13 cellular contexts compared by ENCODE assay signal in the genomic region with DNA sequence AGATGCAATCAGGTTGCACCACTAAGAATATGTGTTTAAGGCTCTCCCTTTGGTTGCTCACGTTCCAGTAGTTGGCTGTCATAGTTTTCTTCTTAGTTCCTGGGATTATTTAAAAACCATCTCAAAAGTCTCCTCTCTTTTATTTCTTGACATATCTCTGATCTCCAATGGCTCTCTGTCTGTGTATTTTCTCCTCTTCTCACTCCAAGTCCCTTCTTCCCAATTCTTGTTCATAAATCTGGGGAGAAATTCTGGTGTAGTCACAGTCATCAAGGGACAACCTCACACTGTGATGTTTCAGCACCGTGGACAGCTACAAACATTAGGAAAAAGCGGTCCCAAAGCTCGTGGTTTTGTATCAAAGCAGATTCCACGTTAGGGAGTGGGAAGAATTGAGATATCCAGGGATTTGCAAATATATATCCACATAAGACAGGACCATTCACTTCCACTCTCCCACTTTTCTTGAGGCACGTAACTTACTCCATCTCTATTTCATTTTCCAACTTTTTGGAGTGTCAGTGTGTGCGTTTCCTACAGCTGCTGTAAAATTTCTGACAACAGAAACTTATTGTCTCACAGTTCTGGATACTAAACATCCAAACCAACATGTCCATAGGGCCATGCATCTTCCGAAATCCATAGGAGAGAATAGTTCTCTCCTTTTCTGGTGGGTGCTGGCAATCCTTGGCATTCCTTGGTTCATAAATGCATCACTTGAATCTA.
DNase-seq lines count a peak whose midpoint lies in the region; ATAC-seq and TF ChIP-seq lines count a peak whose summit lies in the region.
"Had no signal": no experiment of that assay in that cellular context is flagged by ENCODE, and none has a peak within 500 bp of the region (broad histone marks: within the 10 kb centered on the region; RNA-seq: fewer than 3 reads in every experiment).

No MANE protein-coding gene starts in this region.

- no peaks in the 10 kb centered on the region for H3K27me3 ChIP-seq in SK-N-SH (ENCODE audit: insufficient read depth)
- H3K27me3 ChIP-seq in esophagus squamous epithelium = peaks cover 0 to 6% (median 0%) of the 10 kb centered on the region in 4 donors
- H3K27me3 ChIP-seq: uterus had no signal

- TF ChIP-seq CTCF in SK-N-SH (IDR thresholded peaks at IDR 0.05) (no peak), choroid plexus epithelial cell (conservative IDR thresholded peaks at IDR 0.05; ENCODE audit: low read depth, low read length) (no peak), neural crest cell (conservative IDR thresholded peaks at IDR 0.05) (no peak), esophagus squamous epithelium (IDR thresholded peaks at IDR 0.05) (no peak)

- TF ChIP-seq POLR2A in esophagus squamous epithelium (IDR thresholded peaks at IDR 0.05) = no peak

- no peak overlapping the region for H2AFZ ChIP-seq in SK-N-SH (ENCODE audit: low read depth)

- CTCF ChIA-PET in SK-N-SH (lab: Yijun Ruan, JAX) = no interaction called here

- H3K4me3 Mint-ChIP-seq in neural crest cell = no peak overlapping the region
- H3K4me3 Mint-ChIP-seq: activated naive CD8-positive, alpha-beta T cell treated with anti-CD3 and anti-CD28 coated beads, Interleukin-2, amount 50 U/mL, for 24 hours had no signal

- no peak overlapping the region for H3K4me3 ChIP-seq in SK-N-SH (ENCODE audit: low read depth in 2 of 2, low read length in 1 of 2)
- no peak overlapping the region for H3K4me3 ChIP-seq in choroid plexus epithelial cell (ENCODE audit: low read depth, low read length)
- no peak overlapping the region for H3K4me3 ChIP-seq in esophagus squamous epithelium
- H3K4me3 ChIP-seq: lower lobe of right lung, uterus had no signal

- no peaks in the 10 kb centered on the region for H3K4me1 Mint-ChIP-seq in neural crest cell
- H3K4me1 Mint-ChIP-seq: activated naive CD8-positive, alpha-beta T cell treated with anti-CD3 and anti-CD28 coated beads, Interleukin-2, amount 50 U/mL, for 24 hours had no signal

- H3K4me1 ChIP-seq in SK-N-SH (ENCODE audit: control insufficient read depth in 1 of 2, insufficient read depth in 2 of 2, low read depth in 1 of 2, low read length in 1 of 2) (peaks cover 0 to 3% of the 10 kb centered on the region in 2 experiments; a peak in 1 of 4 replicates), esophagus squamous epithelium (no peaks in the 10 kb centered on the region)
- H3K4me1 ChIP-seq: Caco-2, lower lobe of right lung, uterus had no signal

- H3K36me3 ChIP-seq in SK-N-SH (replicated peaks in 1 of 2; ENCODE audit: control insufficient read depth in 1 of 2, insufficient read depth in 2 of 2, low read length in 1 of 2) (no peaks in the 10 kb centered on the region), esophagus squamous epithelium (no peaks in the 10 kb centered on the region)
- H3K36me3 ChIP-seq: lower lobe of right lung, uterus had no signal

- H3K79me2 ChIP-seq in SK-N-SH (ENCODE audit: insufficient read depth) = no peaks in the 10 kb centered on the region

- no peaks in the 10 kb centered on the region for H3K36me3 Mint-ChIP-seq in neural crest cell (ENCODE audit: low read depth)

- no peak overlapping the region for H3K4me2 ChIP-seq in SK-N-SH

- H3K9me3 ChIP-seq in SK-N-SH (no peaks in the 10 kb centered on the region), esophagus squamous epithelium (no peaks in the 10 kb centered on the region)
- H3K9me3 ChIP-seq: Caco-2, lower lobe of right lung, uterus had no signal

- H3K27ac Mint-ChIP-seq in neural crest cell (ENCODE audit: unreplicated experiment) = no peak overlapping the region
- H3K27ac Mint-ChIP-seq: activated naive CD8-positive, alpha-beta T cell treated with anti-CD3 and anti-CD28 coated beads, Interleukin-2, amount 50 U/mL, for 24 hours had no signal

- H3K27ac ChIP-seq in SK-N-SH (ENCODE audit: low read depth in 2 of 2, low read length in 1 of 2) (no peak overlapping the region), esophagus squamous epithelium (no peak overlapping the region)
- H3K27ac ChIP-seq: lower lobe of right lung, uterus had no signal

- H3K9me3 Mint-ChIP-seq in neural crest cell = no peaks in the 10 kb centered on the region

- POLR2A ChIA-PET in SK-N-SH (lab: Yijun Ruan, JAX) = no interaction called here

- no peak for DNase-seq in SK-N-SH
- DNase-seq in LoVo (ENCODE audit: low spot score) = peak; percentile 20
- peak; percentile 5 for DNase-seq in choroid plexus epithelial cell (ENCODE audit: low read depth)
- DNase-seq in neural crest cell (ENCODE audit: low read depth, low spot score) = peak; percentile 43
- DNase-seq in NCI-H510A (lab: John Stamatoyannopoulos, UW) = no peak
- no peak for DNase-seq in esophagus squamous epithelium (lab: John Stamatoyannopoulos, UW)
- DNase-seq: activated naive CD8-positive, alpha-beta T cell treated with anti-CD3 and anti-CD28 coated beads, Interleukin-2, amount 50 U/mL, for 24 hours; lower lobe of right lung; NCI-H187 treated with DMSO at 0.1 percent for 48 hours; uterus had no signal

- no peak for TF ChIP-seq EP300 in SK-N-SH (IDR thresholded peaks at IDR 0.05; ENCODE audit: borderline replicate concordance in 1 of 2, low read depth in 1 of 2, low read length in 1 of 2)

- no peak for TF ChIP-seq RAD21 in SK-N-SH (IDR thresholded peaks at IDR 0.05; ENCODE audit: low read length)

- H4K20me1 ChIP-seq in SK-N-SH (ENCODE audit: insufficient read depth) = no peaks in the 10 kb centered on the region

- no peaks in the 10 kb centered on the region for H3F3A ChIP-seq in SK-N-SH (replicated peaks; ENCODE audit: insufficient read depth)

- 42% methylated on average over 8 of the region's 8 CpGs for WGBS in SK-N-SH (ENCODE audit: low lambda C conversion rate)
- 51 to 57% methylated on average over 8 of the region's 8 CpGs for WGBS in esophagus squamous epithelium, 2 donors

- no peak overlapping the region for H3K9ac ChIP-seq in SK-N-SH

- ATAC-seq in SK-N-SH treated with all-trans-retinoic acid at 6 μM for 48 hours (no peak), GM21786 (IDR thresholded peaks at IDR 0.05; ENCODE audit: unreplicated experiment) (no peak)
- ATAC-seq: activated naive CD8-positive, alpha-beta T cell treated with anti-CD3 and anti-CD28 coated beads, Interleukin-2, amount 50 U/mL, for 24 hours; lower lobe of right lung had no signal

- H3K27me3 Mint-ChIP-seq in neural crest cell (ENCODE audit: low read depth) = peaks cover 33% of the 10 kb centered on the region

- intact Hi-C loops in esophagus squamous epithelium (cut with DNase I) = no loop called here

- H3K9me2 ChIP-seq in SK-N-SH = no peaks in the 10 kb centered on the region

TF ChIP-seq in SK-N-SH, 30 proteins besides CTCF, POLR2A, EP300 and RAD21 (continues in another document):
- TF ChIP-seq, protein P1, sequence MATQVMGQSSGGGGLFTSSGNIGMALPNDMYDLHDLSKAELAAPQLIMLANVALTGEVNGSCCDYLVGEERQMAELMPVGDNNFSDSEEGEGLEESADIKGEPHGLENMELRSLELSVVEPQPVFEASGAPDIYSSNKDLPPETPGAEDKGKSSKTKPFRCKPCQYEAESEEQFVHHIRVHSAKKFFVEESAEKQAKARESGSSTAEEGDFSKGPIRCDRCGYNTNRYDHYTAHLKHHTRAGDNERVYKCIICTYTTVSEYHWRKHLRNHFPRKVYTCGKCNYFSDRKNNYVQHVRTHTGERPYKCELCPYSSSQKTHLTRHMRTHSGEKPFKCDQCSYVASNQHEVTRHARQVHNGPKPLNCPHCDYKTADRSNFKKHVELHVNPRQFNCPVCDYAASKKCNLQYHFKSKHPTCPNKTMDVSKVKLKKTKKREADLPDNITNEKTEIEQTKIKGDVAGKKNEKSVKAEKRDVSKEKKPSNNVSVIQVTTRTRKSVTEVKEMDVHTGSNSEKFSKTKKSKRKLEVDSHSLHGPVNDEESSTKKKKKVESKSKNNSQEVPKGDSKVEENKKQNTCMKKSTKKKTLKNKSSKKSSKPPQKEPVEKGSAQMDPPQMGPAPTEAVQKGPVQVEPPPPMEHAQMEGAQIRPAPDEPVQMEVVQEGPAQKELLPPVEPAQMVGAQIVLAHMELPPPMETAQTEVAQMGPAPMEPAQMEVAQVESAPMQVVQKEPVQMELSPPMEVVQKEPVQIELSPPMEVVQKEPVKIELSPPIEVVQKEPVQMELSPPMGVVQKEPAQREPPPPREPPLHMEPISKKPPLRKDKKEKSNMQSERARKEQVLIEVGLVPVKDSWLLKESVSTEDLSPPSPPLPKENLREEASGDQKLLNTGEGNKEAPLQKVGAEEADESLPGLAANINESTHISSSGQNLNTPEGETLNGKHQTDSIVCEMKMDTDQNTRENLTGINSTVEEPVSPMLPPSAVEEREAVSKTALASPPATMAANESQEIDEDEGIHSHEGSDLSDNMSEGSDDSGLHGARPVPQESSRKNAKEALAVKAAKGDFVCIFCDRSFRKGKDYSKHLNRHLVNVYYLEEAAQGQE (IDR thresholded peaks at IDR 0.05; ENCODE audit: low read depth, low read length) = peak; percentile 94
- no peak for TF ChIP-seq ELF1 (IDR thresholded peaks at IDR 0.05)
- TF ChIP-seq MXI1 (IDR thresholded peaks at IDR 0.05; ENCODE audit: low read depth, low read length) = no peak

TF ChIP-seq in SK-N-SH treated with all-trans-retinoic acid at 6 μM for 48 hours, 23 proteins besides CTCF, POLR2A, EP300 and RAD21 (continues in another document):
- TF ChIP-seq, protein P2, sequence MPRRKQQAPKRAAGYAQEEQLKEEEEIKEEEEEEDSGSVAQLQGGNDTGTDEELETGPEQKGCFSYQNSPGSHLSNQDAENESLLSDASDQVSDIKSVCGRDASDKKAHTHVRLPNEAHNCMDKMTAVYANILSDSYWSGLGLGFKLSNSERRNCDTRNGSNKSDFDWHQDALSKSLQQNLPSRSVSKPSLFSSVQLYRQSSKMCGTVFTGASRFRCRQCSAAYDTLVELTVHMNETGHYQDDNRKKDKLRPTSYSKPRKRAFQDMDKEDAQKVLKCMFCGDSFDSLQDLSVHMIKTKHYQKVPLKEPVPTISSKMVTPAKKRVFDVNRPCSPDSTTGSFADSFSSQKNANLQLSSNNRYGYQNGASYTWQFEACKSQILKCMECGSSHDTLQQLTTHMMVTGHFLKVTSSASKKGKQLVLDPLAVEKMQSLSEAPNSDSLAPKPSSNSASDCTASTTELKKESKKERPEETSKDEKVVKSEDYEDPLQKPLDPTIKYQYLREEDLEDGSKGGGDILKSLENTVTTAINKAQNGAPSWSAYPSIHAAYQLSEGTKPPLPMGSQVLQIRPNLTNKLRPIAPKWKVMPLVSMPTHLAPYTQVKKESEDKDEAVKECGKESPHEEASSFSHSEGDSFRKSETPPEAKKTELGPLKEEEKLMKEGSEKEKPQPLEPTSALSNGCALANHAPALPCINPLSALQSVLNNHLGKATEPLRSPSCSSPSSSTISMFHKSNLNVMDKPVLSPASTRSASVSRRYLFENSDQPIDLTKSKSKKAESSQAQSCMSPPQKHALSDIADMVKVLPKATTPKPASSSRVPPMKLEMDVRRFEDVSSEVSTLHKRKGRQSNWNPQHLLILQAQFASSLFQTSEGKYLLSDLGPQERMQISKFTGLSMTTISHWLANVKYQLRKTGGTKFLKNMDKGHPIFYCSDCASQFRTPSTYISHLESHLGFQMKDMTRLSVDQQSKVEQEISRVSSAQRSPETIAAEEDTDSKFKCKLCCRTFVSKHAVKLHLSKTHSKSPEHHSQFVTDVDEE (CRISPR knock-in tag; IDR thresholded peaks at IDR 0.05) = no peak
- TF ChIP-seq ZNF565 (CRISPR knock-in tag; conservative IDR thresholded peaks at IDR 0.05; ENCODE audit: low read depth) (no peak), ESRRG (CRISPR knock-in tag; IDR thresholded peaks at IDR 0.05) (no peak)

Comparison
In these comparisons a context has a peak if more than half of its experiments do, and no peak if none do; other contexts are left out.
1. DNase-seq: peak in LoVo (single experiment), choroid plexus epithelial cell (single experiment) and neural crest cell (single experiment); none in SK-N-SH (single experiment), NCI-H510A (single experiment) and esophagus squamous epithelium (single experiment).